In the genomic region with DNA sequence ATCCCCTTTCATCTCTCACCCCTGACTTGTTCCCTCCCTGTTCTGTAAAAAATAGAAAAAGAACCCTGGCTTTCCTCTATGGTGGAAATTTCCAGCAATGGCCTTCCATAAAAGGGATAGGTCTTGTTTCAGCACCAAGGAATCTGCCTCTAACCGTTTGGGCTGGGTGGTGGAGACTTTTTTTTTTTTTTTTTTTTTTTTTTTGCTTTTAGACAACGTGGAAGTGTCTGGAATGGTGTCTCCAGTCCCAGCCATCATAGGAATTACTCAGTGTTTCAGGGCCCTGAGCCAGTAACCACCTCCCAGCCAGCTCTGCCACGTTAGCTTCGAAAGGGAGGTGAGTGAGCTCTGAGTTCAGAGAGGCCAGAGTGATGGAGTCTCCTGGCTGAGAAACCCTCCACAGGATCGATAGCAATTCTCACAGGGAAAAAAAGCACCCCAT, we compare ENCODE assay signal across 11 cellular contexts.
DNase-seq lines count a peak whose midpoint lies in the region; FAIRE-seq and TF ChIP-seq lines count a peak whose summit lies in the region.
"Had no signal": no experiment of that assay in that cellular context is flagged by ENCODE, and none has a peak within 500 bp of the region (broad histone marks: within the 10 kb centered on the region; RNA-seq: fewer than 3 reads in every experiment).

No MANE protein-coding gene starts in this region.

- H3K4me2 ChIP-seq in osteoblast (ENCODE audit: insufficient read depth, low read length), result peak overlapping the region; percentile 81
- H3K4me2 ChIP-seq: KMS-11 had no signal

- H3K27me3 ChIP-seq in ACC112 (ENCODE audit: insufficient read depth, low read length), result no peaks in the 10 kb centered on the region
- H3K27me3 ChIP-seq in SJSA1 (replicated peaks), result no peaks in the 10 kb centered on the region
- H3K27me3 ChIP-seq in osteoblast (ENCODE audit: insufficient read depth, low read length), result no peaks in the 10 kb centered on the region

- no peaks in the 10 kb centered on the region for H3K9me3 ChIP-seq in SJSA1 (replicated peaks)
- H3K9me3 ChIP-seq in osteoblast (ENCODE audit: low read depth, low read length), result no peaks in the 10 kb centered on the region

- no peak for TF ChIP-seq POLR2A in GM12891 (IDR thresholded peaks at IDR 0.05; ENCODE audit: low read depth, low read length)

- H3K36me3 ChIP-seq in ACC112 (ENCODE audit: insufficient read depth, low read length), result no peaks in the 10 kb centered on the region
- no peaks in the 10 kb centered on the region for H3K36me3 ChIP-seq in SJSA1
- H3K36me3 ChIP-seq in osteoblast (ENCODE audit: insufficient read depth, low read length), result no peaks in the 10 kb centered on the region

- FAIRE-seq in GM12891 (lab: Jason Lieb, UNC), result no peak
- FAIRE-seq: GM12892 had no signal

- H2AFZ ChIP-seq in ACC112 (ENCODE audit: low read length, unreplicated experiment), result peak overlapping the region; percentile 94
- H2AFZ ChIP-seq in osteoblast (ENCODE audit: low read length), result peak overlapping the region; percentile 5

- peaks cover 79% of the 10 kb centered on the region for H3K4me1 ChIP-seq in ACC112 (ENCODE audit: control insufficient read depth, insufficient read depth, low read length, unreplicated experiment)
- H3K4me1 ChIP-seq in SJSA1 (replicated peaks), result peaks cover 70% of the 10 kb centered on the region
- peaks cover 67% of the 10 kb centered on the region for H3K4me1 ChIP-seq in osteoblast (ENCODE audit: insufficient read depth, low read length)

- H3K4me3 ChIP-seq in ACC112 (ENCODE audit: low read depth, low read length) (peak overlapping the region; percentile 57), SJSA1 (no peak overlapping the region), fibroblast of villous mesenchyme (ENCODE audit: low read depth, low read length) (peak overlapping the region; percentile 45), osteoblast (ENCODE audit: insufficient read depth, low read length) (peak overlapping the region; percentile 44)

- peak overlapping the region; percentile 95 for H3K27ac ChIP-seq in ACC112 (ENCODE audit: low read depth, low read length)
- peak overlapping the region; percentile 85 for H3K27ac ChIP-seq in SJSA1
- H3K27ac ChIP-seq in osteoblast (ENCODE audit: low read depth, low read length), result peak overlapping the region; percentile 98
- H3K27ac ChIP-seq: KMS-11 had no signal

- H4K20me1 ChIP-seq in osteoblast (ENCODE audit: insufficient read depth, low read length), result no peaks in the 10 kb centered on the region

- peak; percentile 77 to 90 for DNase-seq in SJSA1 (ENCODE audit: low read depth in 1 of 2, low spot score in 2 of 2)
- peak; percentile 97 for DNase-seq in fibroblast of villous mesenchyme (ENCODE audit: low read depth)
- DNase-seq in osteoblast (ENCODE audit: insufficient read length, low spot score, missing footprints), result peak; percentile 27
- DNase-seq in anterior cingulate cortex (lab: John Stamatoyannopoulos, UW), result no peak
- DNase-seq in NCI-H524 treated with DMSO at 0.1 percent for 48 hours (lab: John Stamatoyannopoulos, UW), result no peak
- no peak for DNase-seq in GM12891 (ENCODE audit: insufficient read length, low spot score)
- DNase-seq in OCI-M1 (lab: John Stamatoyannopoulos, UW), result no peak
- DNase-seq: activated CD4-positive, alpha-beta T cell treated with anti-CD3 and anti-CD28 coated beads for 4 hours had no signal

- TF ChIP-seq CTCF in fibroblast of villous mesenchyme (IDR thresholded peaks at IDR 0.05; ENCODE audit: insufficient read depth, low read depth, low read length), result no peak
- TF ChIP-seq CTCF in osteoblast (IDR thresholded peaks at IDR 0.05; ENCODE audit: extremely low read depth, low read depth, low read length), result no peak

- H3K79me2 ChIP-seq in ACC112 (ENCODE audit: control insufficient read depth, insufficient read depth, low read length, unreplicated experiment), result peaks cover 5% of the 10 kb centered on the region
- peaks cover 22% of the 10 kb centered on the region for H3K79me2 ChIP-seq in osteoblast (ENCODE audit: insufficient read depth, low read length)

TF ChIP-seq in GM12891, 5 proteins besides CTCF, POLR2A, EP300 and RAD21:
- TF ChIP-seq POLR2AphosphoS5 (IDR thresholded peaks at IDR 0.05; ENCODE audit: low read depth, low read length) (no peak), POU2F2 (IDR thresholded peaks at IDR 0.05; ENCODE audit: low read depth, low read length) (no peak), TAF1 (IDR thresholded peaks at IDR 0.05; ENCODE audit: low read depth, low read length) (no peak), SPI1 (IDR thresholded peaks at IDR 0.05; ENCODE audit: low read depth, low read length) (no peak), PAX5 (IDR thresholded peaks at IDR 0.05; ENCODE audit: insufficient read depth, low read length, severe bottlenecking) (no peak)

Comparison
In these comparisons a context has a peak if more than half of its experiments do, and no peak if none do; other contexts are left out.
1. DNase-seq: peak in SJSA1 (2 of 2), fibroblast of villous mesenchyme (single experiment) and osteoblast (single experiment); none in anterior cingulate cortex (0 of 58), NCI-H524 treated with DMSO at 0.1 percent for 48 hours (single experiment), GM12891 (single experiment) and OCI-M1 (single experiment).
2. Peak in every context shown above with its lines, with median percentiles within 50 percentile points of each other: H3K27ac ChIP-seq.